In the genomic region with DNA sequence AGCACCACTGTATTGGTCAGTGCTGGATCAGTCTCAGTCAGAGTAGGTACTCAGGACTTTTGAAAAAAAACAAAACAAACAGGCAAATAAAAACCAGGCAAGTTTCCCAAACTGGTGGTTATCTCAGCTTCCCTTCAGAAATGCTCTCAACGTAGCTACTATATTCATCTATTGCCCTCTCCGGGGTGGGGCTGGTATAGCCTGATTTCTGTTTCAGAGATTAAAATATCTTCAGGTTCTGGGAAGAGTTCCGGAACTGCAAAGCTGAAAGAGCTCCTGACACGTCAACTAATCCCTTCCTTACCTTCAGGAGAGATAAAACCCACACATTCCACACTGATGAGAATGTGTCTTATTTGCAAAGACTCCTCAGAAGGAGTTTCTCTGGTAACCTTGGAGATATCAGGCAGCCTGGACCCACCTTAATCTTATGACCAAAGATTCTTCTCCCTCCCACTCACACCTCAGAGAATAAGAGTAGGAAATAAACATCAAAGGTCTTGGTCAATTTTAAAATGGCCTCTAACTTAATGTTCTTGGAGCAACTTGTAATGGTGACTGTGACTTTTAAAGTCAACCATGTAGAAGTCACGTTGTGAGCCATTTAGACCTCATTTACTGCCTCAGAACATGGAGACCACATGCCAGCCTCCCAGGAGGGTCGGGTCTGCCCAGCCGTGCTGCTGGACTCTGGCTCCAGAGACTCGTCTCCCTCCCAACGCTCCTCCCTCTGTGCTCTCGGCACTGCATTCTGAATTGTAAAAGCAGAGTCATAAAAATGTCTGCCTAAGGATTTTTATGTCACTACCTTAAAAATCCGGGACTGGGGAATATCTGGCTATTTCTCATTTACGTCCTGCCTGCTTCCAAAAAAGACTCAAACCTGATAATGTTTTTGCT, we compare ENCODE assay signal across 8 cellular contexts. TPM values are rescaled to one million over a fixed set of nuclear protein-coding genes. Genes with fewer than 3 reads are reported as not detected.
A peak's percentile ranks its signal among the peaks of the same experiment; 100 is the strongest.
DNase-seq lines count a peak whose midpoint lies in the region; TF ChIP-seq lines count a peak whose summit lies in the region.

No MANE protein-coding gene starts in this region.

- H3K27ac Mint-ChIP-seq in nephron = peak overlapping the region; percentile 21 to 81 (median 64)
- H3K27ac Mint-ChIP-seq in activated CD4-positive, alpha-beta memory T cell treated with anti-CD3 and anti-CD28 coated beads, Interleukin-2, amount 10 ng/mL, durations not matched to agents 7 days and 5 days = no peak overlapping the region

- CTCF ChIA-PET in activated CD4-positive, alpha-beta memory T cell treated with anti-CD3 and anti-CD28 coated beads, Interleukin-2, amount 10 ng/mL, durations not matched to agents 7 days and 5 days (lab: Charles Lee) = interaction anchor here (1.1 kb wide), 1 partner anchor 84 kb away, joined by 3 read pairs; no protein-coding TSS in a partner anchor

- peaks cover 26% of the 10 kb centered on the region for H3K4me1 Mint-ChIP-seq in nephron
- peaks cover 8% of the 10 kb centered on the region for H3K4me1 Mint-ChIP-seq in activated CD4-positive, alpha-beta memory T cell treated with anti-CD3 and anti-CD28 coated beads, Interleukin-2, amount 10 ng/mL, durations not matched to agents 7 days and 5 days

- TF ChIP-seq CTCF in nephron (IDR thresholded peaks at IDR 0.05; ENCODE audit: unreplicated experiment in 3 of 3) = no peak

- no peaks in the 10 kb centered on the region for H3K36me3 Mint-ChIP-seq in nephron (ENCODE audit: low read depth)
- H3K36me3 Mint-ChIP-seq in activated CD4-positive, alpha-beta memory T cell treated with anti-CD3 and anti-CD28 coated beads, Interleukin-2, amount 10 ng/mL, durations not matched to agents 7 days and 5 days (ENCODE audit: low read depth) = peaks cover 4% of the 10 kb centered on the region

- no peaks in the 10 kb centered on the region for H3K9me3 Mint-ChIP-seq in nephron
- no peaks in the 10 kb centered on the region for H3K9me3 Mint-ChIP-seq in activated CD4-positive, alpha-beta memory T cell treated with anti-CD3 and anti-CD28 coated beads, Interleukin-2, amount 10 ng/mL, durations not matched to agents 7 days and 5 days

- DNase-seq in AG20443 (ENCODE audit: low spot score) (peak; percentile 61), LoVo (ENCODE audit: low spot score) (peak; percentile 7), epidermal melanocyte (ENCODE audit: insufficient read length, low spot score) (peak; percentile 21), T-helper 1 cell (no peak), Ammon's horn (ENCODE audit: low spot score) (no peak), DMS 273 (lab: John Stamatoyannopoulos, UW; ENCODE audit: unreplicated experiment) (no peak)
- no peak for DNase-seq in activated CD4-positive, alpha-beta memory T cell treated with anti-CD3 and anti-CD28 coated beads, Interleukin-2, amount 10 ng/mL, durations not matched to agents 7 days and 5 days

- POLR2A ChIA-PET in activated CD4-positive, alpha-beta memory T cell treated with anti-CD3 and anti-CD28 coated beads, Interleukin-2, amount 10 ng/mL, durations not matched to agents 7 days and 5 days (lab: Charles Lee) = no interaction called here

- peaks cover 7% of the 10 kb centered on the region for H3K27me3 Mint-ChIP-seq in nephron (ENCODE audit: low read depth)
- H3K27me3 Mint-ChIP-seq in activated CD4-positive, alpha-beta memory T cell treated with anti-CD3 and anti-CD28 coated beads, Interleukin-2, amount 10 ng/mL, durations not matched to agents 7 days and 5 days = peaks cover 36% of the 10 kb centered on the region

- peak overlapping the region in 1 of 3 experiments; percentile 1 for H3K4me3 Mint-ChIP-seq in nephron
- no peak overlapping the region for H3K4me3 Mint-ChIP-seq in activated CD4-positive, alpha-beta memory T cell treated with anti-CD3 and anti-CD28 coated beads, Interleukin-2, amount 10 ng/mL, durations not matched to agents 7 days and 5 days

RNA-seq across cellular contexts. Expression of a gene that starts 53.8 kb away (rescaled TPM):
- total RNA-seq in activated CD4-positive, alpha-beta memory T cell treated with anti-CD3 and anti-CD28 coated beads, Interleukin-2, amount 10 ng/mL, durations not matched to agents 7 days and 5 days = 1 to 10 TPM; 1.9 to 2.2 TPM

Comparison
In these comparisons a context has a peak if more than half of its experiments do, and no peak if none do; other contexts are left out.
1. DNase-seq: peak in AG20443 (single experiment), LoVo (single experiment) and epidermal melanocyte (single experiment); none in T-helper 1 cell (0 of 5), Ammon's horn (single experiment), DMS 273 (single experiment) and activated CD4-positive, alpha-beta memory T cell treated with anti-CD3 and anti-CD28 coated beads, Interleukin-2, amount 10 ng/mL, durations not matched to agents 7 days and 5 days (single experiment).